Comparison of ENCODE assay signal across 15 cellular contexts in the genomic region with DNA sequence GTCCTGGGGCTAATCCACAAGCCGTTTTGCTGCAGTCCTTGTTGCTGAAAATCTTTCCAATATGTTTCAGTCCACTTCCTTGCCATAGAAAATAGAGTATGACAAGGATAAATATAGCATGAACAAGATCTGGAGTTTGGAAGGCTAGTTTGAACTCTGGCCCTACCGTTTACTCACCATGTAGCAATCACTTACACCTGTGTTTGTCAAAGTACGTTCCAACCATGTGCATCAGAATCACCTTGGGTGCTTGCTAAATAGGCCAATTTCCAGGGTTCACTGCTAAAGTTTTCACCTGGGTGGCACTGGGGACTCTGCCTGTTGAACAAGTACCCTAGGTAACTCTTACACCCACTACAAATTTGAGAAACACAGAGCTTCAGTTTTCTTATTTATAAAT.
A peak's percentile ranks its signal among the peaks of the same experiment; 100 is the strongest.
DNase-seq lines count a peak whose midpoint lies in the region; ATAC-seq, FAIRE-seq and TF ChIP-seq lines count a peak whose summit lies in the region.
"Had no signal": no experiment of that assay in that cellular context is flagged by ENCODE, and none has a peak within 500 bp of the region (broad histone marks: within the 10 kb centered on the region; RNA-seq: fewer than 3 reads in every experiment).

No MANE protein-coding gene starts in this region.

- CTCF ChIA-PET in PC-3 (lab: Charles Lee): no interaction called here

- no TSS peak for BruUV-seq in PC-3 (replicated peaks; lab: Mats Ljungman, UMichigan)

- FAIRE-seq in D721Med (lab: Jason Lieb, UNC) (peak; percentile 29), pancreas (lab: Jason Lieb, UNC) (no peak), GM12892 (lab: Jason Lieb, UNC) (no peak)
- FAIRE-seq: GM12891 had no signal

- no peak for TF ChIP-seq POLR2A in GM12892 (IDR thresholded peaks at IDR 0.05; ENCODE audit: low read depth, low read length)

- no peaks in the 10 kb centered on the region for H3K79me2 ChIP-seq in PC-3 (ENCODE audit: low read length)

- no peaks in the 10 kb centered on the region for H3K27me3 Mint-ChIP-seq in effector memory CD8-positive, alpha-beta T cell
- H3K27me3 Mint-ChIP-seq: CD4-positive, CD25-positive, alpha-beta regulatory T cell had no signal

- no peaks in the 10 kb centered on the region for H3K9me3 Mint-ChIP-seq in effector memory CD8-positive, alpha-beta T cell
- H3K9me3 Mint-ChIP-seq: CD4-positive, CD25-positive, alpha-beta regulatory T cell; H9 had no signal

- DNase-seq in D721Med (ENCODE audit: insufficient read length, low spot score): no peak
- peak; percentile 40 for DNase-seq in PC-3
- DNase-seq in left lobe of liver (ENCODE audit: low spot score): peak; percentile 65
- peak in 2 of 6 donors; percentile 6 to 11 for DNase-seq in pancreas
- DNase-seq in GM12892 (ENCODE audit: insufficient read length): no peak
- DNase-seq in effector memory CD8-positive, alpha-beta T cell: no peak
- DNase-seq: ACHN; CD4-positive, CD25-positive, alpha-beta regulatory T cell; DMS79; GOT3; H9 had no signal

- H2AFZ ChIP-seq in PC-3 (ENCODE audit: low read length): no peak overlapping the region

- no peaks in the 10 kb centered on the region for H3K27me3 ChIP-seq in PC-3 (ENCODE audit: low read length)
- no peaks in the 10 kb centered on the region for H3K27me3 ChIP-seq in pancreas

- H3K4me1 Mint-ChIP-seq in effector memory CD8-positive, alpha-beta T cell (ENCODE audit: low read depth in 2 of 2): no peaks in the 10 kb centered on the region

- H3K36me3 Mint-ChIP-seq in effector memory CD8-positive, alpha-beta T cell (ENCODE audit: insufficient read depth): no peaks in the 10 kb centered on the region
- H3K36me3 Mint-ChIP-seq: CD4-positive, CD25-positive, alpha-beta regulatory T cell had no signal

- H3K9me2 ChIP-seq in PC-3 (replicated peaks; ENCODE audit: low read length): no peaks in the 10 kb centered on the region

- H3K9me3 ChIP-seq in PC-3 (ENCODE audit: low read length) (no peaks in the 10 kb centered on the region), pancreas (no peaks in the 10 kb centered on the region)
- H3K9me3 ChIP-seq: BLaER1 treated with 17β-estradiol and CSF1 and Interleukin-3, amounts not matched to agents 10 nM and 100 nM had no signal

- TF ChIP-seq CTCF in D721Med (IDR thresholded peaks at IDR 0.05; ENCODE audit: insufficient read depth, missing control alignments): no peak
- no peak for TF ChIP-seq CTCF in PC-3 (conservative IDR thresholded peaks at IDR 0.05; ENCODE audit: low read depth, low read length)
- no peak for TF ChIP-seq CTCF in pancreas (IDR thresholded peaks at IDR 0.05)

- no peak overlapping the region for H3K4me2 ChIP-seq in PC-3 (ENCODE audit: low read length)
- H3K4me2 ChIP-seq: BLaER1 treated with 17β-estradiol and CSF1 and Interleukin-3, amounts not matched to agents 10 nM and 100 nM had no signal

- no peak overlapping the region for H3K9ac ChIP-seq in PC-3 (ENCODE audit: low read length)
- H3K9ac ChIP-seq: BLaER1 treated with 17β-estradiol and CSF1 and Interleukin-3, amounts not matched to agents 10 nM and 100 nM had no signal

- no peaks in the 10 kb centered on the region for H4K20me1 ChIP-seq in PC-3 (ENCODE audit: low read length)

- H3K27ac Mint-ChIP-seq in effector memory CD8-positive, alpha-beta T cell: no peak overlapping the region
- H3K27ac Mint-ChIP-seq: H9 had no signal

- H3F3A ChIP-seq in PC-3 (ENCODE audit: low read length, unreplicated experiment): no peaks in the 10 kb centered on the region

- intact Hi-C loops in PC-3 (cut with micrococcal nuclease): no loop called here
- intact Hi-C loops in pancreas (cut with DNase I): no loop called here

- POLR2A ChIA-PET in PC-3 (lab: Charles Lee; ENCODE audit: unreplicated experiment): no interaction called here

- H3K4me3 Mint-ChIP-seq in effector memory CD8-positive, alpha-beta T cell: no peak overlapping the region
- H3K4me3 Mint-ChIP-seq: CD4-positive, CD25-positive, alpha-beta regulatory T cell; H9 had no signal

- 29 to 42% methylated on average over 3 of the region's 3 CpGs for WGBS in pancreas, 2 donors

- H3K4me1 ChIP-seq in PC-3 (ENCODE audit: insufficient read depth, low read length) (peaks cover 38% of the 10 kb centered on the region), pancreas (no peaks in the 10 kb centered on the region)
- H3K4me1 ChIP-seq: BLaER1 treated with 17β-estradiol and CSF1 and Interleukin-3, amounts not matched to agents 10 nM and 100 nM had no signal

- H3K4me3 ChIP-seq in PC-3 (ENCODE audit: low read length) (no peak overlapping the region), pancreas (no peak overlapping the region)
- H3K4me3 ChIP-seq: BLaER1 treated with 17β-estradiol and CSF1 and Interleukin-3, amounts not matched to agents 10 nM and 100 nM had no signal

- H3K36me3 ChIP-seq in PC-3 (ENCODE audit: low read depth, low read length) (no peaks in the 10 kb centered on the region), pancreas (no peaks in the 10 kb centered on the region)
- H3K36me3 ChIP-seq: BLaER1 treated with 17β-estradiol and CSF1 and Interleukin-3, amounts not matched to agents 10 nM and 100 nM had no signal

- H3K27ac ChIP-seq in PC-3 (ENCODE audit: low read length): no peak overlapping the region; the same call in 1 of the 2 replicates
- H3K27ac ChIP-seq in pancreas: no peak overlapping the region
- H3K27ac ChIP-seq: BLaER1 treated with 17β-estradiol and CSF1 and Interleukin-3, amounts not matched to agents 10 nM and 100 nM had no signal

- ATAC-seq in PC-3 (no peak), left lobe of liver (peak; percentile 86), pancreas (peak; percentile 60 to 77 (median 74)), HG02623 (IDR thresholded peaks at IDR 0.05; ENCODE audit: unreplicated experiment) (no peak)
- no peak for ATAC-seq in activated CD4-positive, CD25-positive, alpha-beta regulatory T cell treated with anti-CD3 and anti-CD28 coated beads, Interleukin-2, amount 50 U/mL, for 24 hours
- ATAC-seq in effector memory CD8-positive, alpha-beta T cell (replicated peaks): no peak

Comparison
In these comparisons a context has a peak if more than half of its experiments do, and no peak if none do; other contexts are left out.
1. DNase-seq: peak in PC-3 (single experiment) and left lobe of liver (single experiment); none in D721Med (single experiment), GM12892 (single experiment) and effector memory CD8-positive, alpha-beta T cell (0 of 3).
2. ATAC-seq: peak in left lobe of liver (single experiment) and pancreas (4 of 4); none in PC-3 (single experiment), activated CD4-positive, CD25-positive, alpha-beta regulatory T cell treated with anti-CD3 and anti-CD28 coated beads, Interleukin-2, amount 50 U/mL, for 24 hours (0 of 2), HG02623 (single experiment) and effector memory CD8-positive, alpha-beta T cell (single experiment).